Comparison of ENCODE assay signal across 8 cellular contexts in the genomic region with DNA sequence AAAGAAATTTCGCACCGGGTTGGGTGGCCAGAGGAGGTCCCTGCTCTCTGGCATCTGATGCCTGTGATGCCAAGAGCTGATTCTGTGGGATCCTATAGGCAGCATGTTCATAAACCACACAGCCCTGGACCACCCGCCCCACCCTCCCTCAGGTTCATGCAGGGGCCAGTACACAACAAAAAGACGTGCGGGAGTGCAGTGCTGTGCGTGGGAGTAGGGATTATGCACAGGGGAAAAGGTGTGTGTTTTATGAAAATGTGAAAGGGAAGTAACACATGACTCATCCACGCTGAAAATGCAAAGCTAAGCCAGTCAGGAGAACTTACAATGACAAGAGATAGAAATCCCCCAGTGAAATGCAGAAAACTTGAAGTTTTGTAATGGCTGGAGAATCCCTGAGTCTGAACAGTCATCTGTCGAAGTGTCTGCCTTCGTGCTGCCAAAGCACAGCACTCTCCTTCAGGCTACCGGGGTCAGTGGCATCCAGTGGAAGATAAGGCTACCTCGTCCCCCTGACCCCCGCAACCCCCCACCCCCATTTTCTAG. TPM values are rescaled to one million over a fixed set of nuclear protein-coding genes. Genes with fewer than 3 reads are reported as not detected.
A peak's percentile ranks its signal among the peaks of the same experiment; 100 is the strongest.
DNase-seq lines count a peak whose midpoint lies in the region; ATAC-seq, FAIRE-seq and TF ChIP-seq lines count a peak whose summit lies in the region.

No MANE protein-coding gene starts in this region.

- H3K9ac ChIP-seq in smooth muscle cell (ENCODE audit: low read depth) = peak overlapping the region; percentile 82

- WGBS in smooth muscle cell (ENCODE audit: low lambda C conversion rate) = 4% methylated on average over 12 of the region's 12 CpGs

- H3K4me1 ChIP-seq in BE2C (no peaks in the 10 kb centered on the region), left ventricle myocardium inferior (peaks cover 93% of the 10 kb centered on the region), smooth muscle cell (ENCODE audit: low read depth) (peaks cover 48% of the 10 kb centered on the region)

- H3F3A ChIP-seq in smooth muscle cell (ENCODE audit: low read depth) = no peaks in the 10 kb centered on the region

- no peaks in the 10 kb centered on the region for H3K79me2 ChIP-seq in smooth muscle cell (ENCODE audit: low read depth)

- H3K27me3 ChIP-seq in BE2C (no peaks in the 10 kb centered on the region), left ventricle myocardium inferior (ENCODE audit: low read depth) (no peaks in the 10 kb centered on the region), smooth muscle cell (ENCODE audit: low read depth) (no peaks in the 10 kb centered on the region)

- peaks cover 5% of the 10 kb centered on the region for H3K9me3 Mint-ChIP-seq in activated T-cell treated with anti-CD3 and anti-CD28 coated beads, Interleukin-2, amount 50 U/mL, for 24 hours

- DNase-seq in BE2C (no peak), GM19239 (ENCODE audit: insufficient read length, low spot score) (no peak), left ventricle myocardium inferior (no peak), smooth muscle cell (lab: John Stamatoyannopoulos, UW; ENCODE audit: unreplicated experiment) (no peak), epidermal melanocyte (ENCODE audit: insufficient read length, low spot score) (no peak), NCI-H748 treated with DMSO at 0.1 percent for 48 hours (lab: John Stamatoyannopoulos, UW) (no peak)
- peak; percentile 49 for DNase-seq in activated T-cell treated with anti-CD3 and anti-CD28 coated beads, Interleukin-2, amount 50 U/mL, for 24 hours

- no peak for TF ChIP-seq CTCF in BE2C (IDR thresholded peaks at IDR 0.05; ENCODE audit: low read depth, low read length)
- no peak for TF ChIP-seq CTCF in left ventricle myocardium inferior (IDR thresholded peaks at IDR 0.05; ENCODE audit: borderline replicate concordance)
- no peak for TF ChIP-seq CTCF in smooth muscle cell (IDR thresholded peaks at IDR 0.05; ENCODE audit: borderline replicate concordance, insufficient read depth, poor library complexity, severe bottlenecking)

- no peaks in the 10 kb centered on the region for H3K9me3 ChIP-seq in BE2C
- no peaks in the 10 kb centered on the region for H3K9me3 ChIP-seq in left ventricle myocardium inferior (replicated peaks)
- no peaks in the 10 kb centered on the region for H3K9me3 ChIP-seq in smooth muscle cell (replicated peaks; ENCODE audit: low read depth)

- H3K27me3 Mint-ChIP-seq in activated T-cell treated with anti-CD3 and anti-CD28 coated beads, Interleukin-2, amount 50 U/mL, for 24 hours = peaks cover 74% of the 10 kb centered on the region

- intact Hi-C loops in left ventricle myocardium inferior (cut with micrococcal nuclease) = no loop called here

- ATAC-seq in HG03139 (IDR thresholded peaks at IDR 0.05; ENCODE audit: unreplicated experiment) = peak; percentile 57

- H2AFZ ChIP-seq in smooth muscle cell (ENCODE audit: low read depth) = no peak overlapping the region

- no peaks in the 10 kb centered on the region for H3K36me3 ChIP-seq in BE2C
- no peaks in the 10 kb centered on the region for H3K36me3 ChIP-seq in left ventricle myocardium inferior
- H3K36me3 ChIP-seq in smooth muscle cell (ENCODE audit: low read depth) = no peaks in the 10 kb centered on the region

- H3K4me3 Mint-ChIP-seq in activated T-cell treated with anti-CD3 and anti-CD28 coated beads, Interleukin-2, amount 50 U/mL, for 24 hours = peak overlapping the region; percentile 72

- peak overlapping the region; percentile 90 for H3K27ac Mint-ChIP-seq in activated T-cell treated with anti-CD3 and anti-CD28 coated beads, Interleukin-2, amount 50 U/mL, for 24 hours

- 0 out of 2 replicates have a peak overlapping the region, but pooled peaks have one; percentile 43 for H3K4me3 ChIP-seq in BE2C (ENCODE audit: low read depth, low read length)
- peak overlapping the region; percentile 77 for H3K4me3 ChIP-seq in left ventricle myocardium inferior
- peak overlapping the region; percentile 62 for H3K4me3 ChIP-seq in smooth muscle cell

- H3K27ac ChIP-seq in left ventricle myocardium inferior (replicated peaks) (peak overlapping the region; percentile 94), smooth muscle cell (ENCODE audit: low read depth) (peak overlapping the region; percentile 80)

- H3K4me1 Mint-ChIP-seq in activated T-cell treated with anti-CD3 and anti-CD28 coated beads, Interleukin-2, amount 50 U/mL, for 24 hours (ENCODE audit: low read depth) = peaks cover 33% of the 10 kb centered on the region

- peak; percentile 89 for FAIRE-seq in GM19239 (lab: Jason Lieb, UNC)

- H3K36me3 Mint-ChIP-seq in activated T-cell treated with anti-CD3 and anti-CD28 coated beads, Interleukin-2, amount 50 U/mL, for 24 hours (ENCODE audit: low read depth) = no peaks in the 10 kb centered on the region

- H4K20me1 ChIP-seq in smooth muscle cell (ENCODE audit: low read depth) = no peaks in the 10 kb centered on the region

- peak overlapping the region; percentile 87 for H3K4me2 ChIP-seq in smooth muscle cell

RNA-seq across cellular contexts. Expression of a gene that starts 1.1 kb away (rescaled TPM):
- 0.43 TPM for polyA plus RNA-seq in BE2C (2012; ENCODE audit: insufficient read depth, insufficient read length, low read depth)
- 30.2 TPM for total RNA-seq in left ventricle myocardium inferior
- 52.3 and 68.8 TPM in 2 replicates for total RNA-seq in smooth muscle cell
- 43.3 and 69.4 TPM in 2 replicates for polyA plus RNA-seq in smooth muscle cell
